ENCODE assay signal across 1 cellular context in genomic region chr3:4548769-4549168, GRCh38.
TF ChIP-seq lines count a peak whose summit lies in the region.

No MANE protein-coding gene starts in this region.

TF ChIP-seq in GM23338, 12 proteins besides CTCF, POLR2A, EP300 and RAD21 (continued from another document):
- TF ChIP-seq ZNF331 (CRISPR knock-in tag; IDR thresholded peaks at IDR 0.05; ENCODE audit: low read depth) (no peak), ZNF462 (CRISPR knock-in tag; IDR thresholded peaks at IDR 0.05) (no peak), EZH2 (IDR thresholded peaks at IDR 0.05; ENCODE audit: low read depth, unreplicated experiment) (no peak), STAT1 (IDR thresholded peaks at IDR 0.05; ENCODE audit: unreplicated experiment) (no peak), NANOG (IDR thresholded peaks at IDR 0.05; ENCODE audit: borderline replicate concordance) (no peak), EZH2phosphoT487 (IDR thresholded peaks at IDR 0.05; ENCODE audit: unreplicated experiment) (no peak), POLR2AphosphoS5 (IDR thresholded peaks at IDR 0.05; ENCODE audit: low read depth) (no peak), JUNB (IDR thresholded peaks at IDR 0.05; ENCODE audit: unreplicated experiment) (no peak), ZNF114 (CRISPR knock-in tag; IDR thresholded peaks at IDR 0.05) (no peak)
- TF ChIP-seq, protein P1, sequence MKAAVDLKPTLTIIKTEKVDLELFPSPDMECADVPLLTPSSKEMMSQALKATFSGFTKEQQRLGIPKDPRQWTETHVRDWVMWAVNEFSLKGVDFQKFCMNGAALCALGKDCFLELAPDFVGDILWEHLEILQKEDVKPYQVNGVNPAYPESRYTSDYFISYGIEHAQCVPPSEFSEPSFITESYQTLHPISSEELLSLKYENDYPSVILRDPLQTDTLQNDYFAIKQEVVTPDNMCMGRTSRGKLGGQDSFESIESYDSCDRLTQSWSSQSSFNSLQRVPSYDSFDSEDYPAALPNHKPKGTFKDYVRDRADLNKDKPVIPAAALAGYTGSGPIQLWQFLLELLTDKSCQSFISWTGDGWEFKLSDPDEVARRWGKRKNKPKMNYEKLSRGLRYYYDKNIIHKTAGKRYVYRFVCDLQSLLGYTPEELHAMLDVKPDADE (IDR thresholded peaks at IDR 0.05): no peak
